ENCODE assay signal across 8 cellular contexts in genomic region chr15:80011041-80011523, GRCh38. TPM values are rescaled to one million over a fixed set of nuclear protein-coding genes. Genes with fewer than 3 reads are reported as not detected.
A peak's percentile ranks its signal among the peaks of the same experiment; 100 is the strongest.
DNase-seq lines count a peak whose midpoint lies in the region; ATAC-seq, FAIRE-seq and TF ChIP-seq lines count a peak whose summit lies in the region.
"Not testable (repeated sequence)": the region's sequence is repeated elsewhere in the genome, so short reads cannot be mapped to it uniquely, and the experiment has no call there.
"Had no signal": no experiment of that assay in that cellular context is flagged by ENCODE, and none has a peak within 500 bp of the region (broad histone marks: within the 10 kb centered on the region; RNA-seq: fewer than 3 reads in every experiment).

No MANE protein-coding gene starts in this region.

- H3K9me2 ChIP-seq in Karpas-422 (replicated peaks; ENCODE audit: insufficient read depth, low read length) = not testable (repeated sequence)

- H3K27me3 ChIP-seq in Karpas-422 (ENCODE audit: low read length); SJSA1 (replicated peaks); astrocyte (ENCODE audit: insufficient read depth, low read length): not testable (repeated sequence)

- H3K4me3 Mint-ChIP-seq in astrocyte (ENCODE audit: unreplicated experiment) = not testable (repeated sequence)

- not testable (repeated sequence) for H3K27me3 Mint-ChIP-seq in astrocyte (ENCODE audit: low read depth, unreplicated experiment)

- peak; percentile 50 for ATAC-seq in GM19395 (IDR thresholded peaks at IDR 0.05; ENCODE audit: unreplicated experiment)
- peak; percentile 56 for ATAC-seq in HG02870 (IDR thresholded peaks at IDR 0.05; ENCODE audit: unreplicated experiment)

- H3K4me3 ChIP-seq in Karpas-422 (ENCODE audit: low read length); SJSA1; astrocyte (ENCODE audit: insufficient read depth, low read depth, low read length): not testable (repeated sequence)

- not testable (repeated sequence) for H3K79me2 ChIP-seq in Karpas-422 (ENCODE audit: low read length); astrocyte (ENCODE audit: insufficient read depth, low read length)

- not testable (repeated sequence) for H4K20me1 ChIP-seq in Karpas-422 (ENCODE audit: insufficient read depth, low read depth, low read length); astrocyte (ENCODE audit: insufficient read depth, low read length)

- H3K36me3 ChIP-seq in Karpas-422 (ENCODE audit: insufficient read depth, low read length); SJSA1; astrocyte (ENCODE audit: insufficient read depth, low read length): not testable (repeated sequence)

- FAIRE-seq in astrocyte (lab: Jason Lieb, UNC) = not testable (repeated sequence)

- not testable (repeated sequence) for H2AFZ ChIP-seq in Karpas-422 (ENCODE audit: low read length); astrocyte (ENCODE audit: low read depth, low read length)

- peaks cover 26% of the 10 kb centered on the region for H3K4me1 ChIP-seq in Karpas-422 (ENCODE audit: low read length)
- H3K4me1 ChIP-seq in SJSA1 (replicated peaks) = peaks cover 21% of the 10 kb centered on the region
- not testable (repeated sequence) for H3K4me1 ChIP-seq in astrocyte (ENCODE audit: insufficient read depth, low read length)

- not testable (repeated sequence) for H3K27ac Mint-ChIP-seq in astrocyte (ENCODE audit: unreplicated experiment)

- DNase-seq in GM03348 (ENCODE audit: low spot score) (peak; percentile 36), Karpas-422 (peak; percentile 50), SJSA1 (ENCODE audit: low read depth in 1 of 2, low spot score in 2 of 2) (peak; percentile 66 to 69), astrocyte (ENCODE audit: low read depth) (peak; percentile 89), foreskin melanocyte (peak; percentile 96)

- H3K9me3 ChIP-seq in Karpas-422 (ENCODE audit: low read length); SJSA1 (replicated peaks); astrocyte (ENCODE audit: insufficient read depth, low read depth, low read length): not testable (repeated sequence)

- H3K4me2 ChIP-seq in Karpas-422 (ENCODE audit: low read depth, low read length, poor library complexity, severe bottlenecking) = peak overlapping the region; percentile 57
- peak overlapping the region; percentile 5 for H3K4me2 ChIP-seq in astrocyte (ENCODE audit: low read length)

- not testable (repeated sequence) for H3K9ac ChIP-seq in Karpas-422 (ENCODE audit: low read length); astrocyte (ENCODE audit: low read length)

- not testable (repeated sequence) for H3K9me3 Mint-ChIP-seq in astrocyte (ENCODE audit: unreplicated experiment)

- not testable (repeated sequence) for H3K27ac ChIP-seq in Karpas-422 (ENCODE audit: low read length)
- H3K27ac ChIP-seq in SJSA1 (peak overlapping the region; percentile 67), astrocyte (ENCODE audit: low read depth, low read length) (peak overlapping the region; percentile 60)

- not testable (repeated sequence) for H3K36me3 Mint-ChIP-seq in astrocyte (ENCODE audit: low read depth, unreplicated experiment)

- H3K4me1 Mint-ChIP-seq in astrocyte (ENCODE audit: low read depth, unreplicated experiment) = not testable (repeated sequence)

- not testable (repeated sequence) for TF ChIP-seq CTCF in astrocyte (IDR thresholded peaks at IDR 0.05; ENCODE audit: insufficient read depth, low read depth, low read length)

RNA-seq across cellular contexts. Expression of gene BCL2A1, which starts 40.1 kb away (rescaled TPM):
- total RNA-seq in Karpas-422 (2014; rRNA removed; shearing (Covaris generic); ENCODE audit: low replicate concordance) = 1.4 TPM in 1 of 2 replicates, not detected in the other
- 0.34 TPM in 1 of 2 replicates, not detected in the other for total RNA-seq in SJSA1 (2014; rRNA removed; shearing (Covaris generic))
- not detected in 2 replicates for total RNA-seq in astrocyte
- total RNA-seq: HT-29 had no signal

RNA-seq across cellular contexts. Expression of gene ZFAND6, which starts 48.4 kb away (rescaled TPM):
- 114 and 174 TPM in 2 replicates for total RNA-seq in Karpas-422 (2014; rRNA removed; shearing (Covaris generic); ENCODE audit: low replicate concordance)
- 124 and 181 TPM in 2 replicates for total RNA-seq in SJSA1 (2014; rRNA removed; shearing (Covaris generic))
- total RNA-seq in astrocyte = 65.6 and 70.0 TPM in 2 replicates

Comparison
In these comparisons a context has a peak if more than half of its experiments do, and no peak if none do; other contexts are left out.
1. DNase-seq: peak in every context shown above with its lines; median percentile 96 in foreskin melanocyte; 89 in astrocyte; 68 in SJSA1; 50 in Karpas-422; 36 in GM03348.